In genomic region chr20:50921783-50922501, GRCh38 we compare ENCODE assay signal across 18 cellular contexts. TPM values are rescaled to one million over a fixed set of nuclear protein-coding genes. Genes with fewer than 3 reads are reported as not detected.
DNase-seq lines count a peak whose midpoint lies in the region; ATAC-seq and TF ChIP-seq lines count a peak whose summit lies in the region.
"Had no signal": no experiment of that assay in that cellular context is flagged by ENCODE, and none has a peak within 500 bp of the region (broad histone marks: within the 10 kb centered on the region; RNA-seq: fewer than 3 reads in every experiment).

No MANE protein-coding gene starts in this region.

- peaks cover 29% of the 10 kb centered on the region for H3K36me3 Mint-ChIP-seq in effector memory CD8-positive, alpha-beta T cell (ENCODE audit: insufficient read depth)
- H3K36me3 Mint-ChIP-seq in neural progenitor cell, result peaks cover 25% of the 10 kb centered on the region

- peaks cover 42 to 73% of the 10 kb centered on the region in 2 donors for H3K4me1 Mint-ChIP-seq in effector memory CD8-positive, alpha-beta T cell (ENCODE audit: low read depth in 2 of 2)
- peaks cover 42% of the 10 kb centered on the region for H3K4me1 Mint-ChIP-seq in neural progenitor cell

- peaks cover 41% of the 10 kb centered on the region for H3K4me1 ChIP-seq in Loucy (ENCODE audit: insufficient read depth, low read length, poor library complexity, severe bottlenecking)
- peaks cover 50% of the 10 kb centered on the region for H3K4me1 ChIP-seq in neural progenitor cell

- peak overlapping the region in 1 of 2 donors; percentile 20 for H3K4me3 Mint-ChIP-seq in effector memory CD8-positive, alpha-beta T cell
- H3K4me3 Mint-ChIP-seq in neural progenitor cell, result no peak overlapping the region

- no peaks in the 10 kb centered on the region for H3K9me3 Mint-ChIP-seq in effector memory CD8-positive, alpha-beta T cell
- no peaks in the 10 kb centered on the region for H3K9me3 Mint-ChIP-seq in neural progenitor cell

- no peak for TF ChIP-seq CTCF in Loucy (conservative IDR thresholded peaks at IDR 0.05; ENCODE audit: low read length)
- TF ChIP-seq CTCF in neural progenitor cell (IDR thresholded peaks at IDR 0.05), result no peak

- H3K9me3 ChIP-seq in Loucy (ENCODE audit: insufficient read depth, low read depth, low read length) (no peaks in the 10 kb centered on the region), neural progenitor cell (ENCODE audit: low read depth) (no peaks in the 10 kb centered on the region)
- H3K9me3 ChIP-seq: transverse colon had no signal

- no peak overlapping the region for H3K27ac ChIP-seq in neural progenitor cell

- no peak overlapping the region for H3K9ac ChIP-seq in Loucy (ENCODE audit: low read depth, low read length, poor library complexity, severe bottlenecking)
- no peak overlapping the region for H3K9ac ChIP-seq in neural progenitor cell

- no peak overlapping the region for H3K4me3 ChIP-seq in Loucy (ENCODE audit: low read length, poor library complexity, severe bottlenecking)
- no peak overlapping the region for H3K4me3 ChIP-seq in neural progenitor cell
- H3K4me3 ChIP-seq: transverse colon had no signal

- H2AFZ ChIP-seq in Loucy (ENCODE audit: low read length), result no peak overlapping the region
- H2AFZ ChIP-seq in neural progenitor cell (replicated peaks), result no peak overlapping the region

- peaks cover 100% of the 10 kb centered on the region for H3K79me2 ChIP-seq in Loucy (ENCODE audit: insufficient read depth, low read length)
- H3K79me2 ChIP-seq in neural progenitor cell (ENCODE audit: low read depth), result peaks cover 100% of the 10 kb centered on the region

- H3K4me2 ChIP-seq in Loucy (ENCODE audit: low read depth, low read length, poor library complexity, severe bottlenecking), result peak overlapping the region; percentile 28
- H3K4me2 ChIP-seq in neural progenitor cell, result peak overlapping the region; percentile 23

- no peaks in the 10 kb centered on the region for H3K27me3 ChIP-seq in Loucy (ENCODE audit: insufficient read depth, low read length, poor library complexity, severe bottlenecking)
- H3K27me3 ChIP-seq in neural progenitor cell, result no peaks in the 10 kb centered on the region
- H3K27me3 ChIP-seq: transverse colon had no signal

- H3F3A ChIP-seq in Loucy (ENCODE audit: low read depth) (no peaks in the 10 kb centered on the region), neural progenitor cell (ENCODE audit: low read depth) (peaks cover 25% of the 10 kb centered on the region)

- no peaks in the 10 kb centered on the region for H3K27me3 Mint-ChIP-seq in effector memory CD8-positive, alpha-beta T cell
- peaks cover 3% of the 10 kb centered on the region for H3K27me3 Mint-ChIP-seq in neural progenitor cell (ENCODE audit: insufficient read depth, low read depth)

- DNase-seq in NCI-H82 (lab: John Stamatoyannopoulos, UW) (peak; percentile 34), NCI-H82 treated with DMSO at 0.1 percent for 48 hours (lab: John Stamatoyannopoulos, UW; ENCODE audit: unreplicated experiment) (no peak), neural progenitor cell (ENCODE audit: low spot score) (no peak), T1000 (lab: John Stamatoyannopoulos, UW) (no peak), NCI-H2029 (lab: John Stamatoyannopoulos, UW) (no peak)
- DNase-seq in effector memory CD8-positive, alpha-beta T cell, result no peak
- DNase-seq: 8988T; activated CD4-positive, alpha-beta T cell treated with anti-CD3 and anti-CD28 coated beads for 4 hours; activated effector memory CD4-positive, alpha-beta T cell treated with Interleukin-2 at 50 U/mL for 16 hours; central memory CD4-positive, alpha-beta T cell; DMS 273 treated with DMSO at 0.1 percent for 48 hours; Kasumi-1; NCI-H2081 treated with DMSO at 0.1 percent for 48 hours; NK-92 treated with Interleukin-12 subunit alpha and Interleukin-12 subunit beta, amount 100 ng/mL, for 24 hours; posterior cingulate gyrus; transverse colon had no signal

- peaks cover 95% of the 10 kb centered on the region for H4K20me1 ChIP-seq in Loucy (ENCODE audit: insufficient read depth, low read length, poor library complexity, severe bottlenecking)
- peaks cover 100% of the 10 kb centered on the region for H4K20me1 ChIP-seq in neural progenitor cell (ENCODE audit: low read depth)

- no peak for ATAC-seq in effector memory CD8-positive, alpha-beta T cell (replicated peaks)
- no peak for ATAC-seq in HG02763 (IDR thresholded peaks at IDR 0.05; ENCODE audit: unreplicated experiment)

- no peaks in the 10 kb centered on the region for H3K9me2 ChIP-seq in Loucy (replicated peaks; ENCODE audit: low read depth, low read length)

- H3K36me3 ChIP-seq in Loucy (ENCODE audit: insufficient read depth, low read length), result peaks cover 32% of the 10 kb centered on the region
- H3K36me3 ChIP-seq in neural progenitor cell, result peaks cover 16% of the 10 kb centered on the region
- H3K36me3 ChIP-seq: transverse colon had no signal

- peak overlapping the region; percentile 63 to 77 for H3K27ac Mint-ChIP-seq in effector memory CD8-positive, alpha-beta T cell
- no peak overlapping the region for H3K27ac Mint-ChIP-seq in neural progenitor cell

RNA-seq across cellular contexts. Expression of gene ADNP, which starts 9.3 kb away (rescaled TPM):
- 56.1 and 75.4 TPM in 2 replicates for total RNA-seq in neural progenitor cell (ENCODE audit: low replicate concordance)

RNA-seq across cellular contexts. Expression of gene DPM1, which starts 36.4 kb away (rescaled TPM):
- 76.7 and 173 TPM in 2 replicates for total RNA-seq in neural progenitor cell (ENCODE audit: low replicate concordance)

RNA-seq across cellular contexts. Expression of gene MOCS3, which starts 36.7 kb away (rescaled TPM):
- 5.6 and 7.5 TPM in 2 replicates for total RNA-seq in neural progenitor cell (ENCODE audit: low replicate concordance)
